Comparison of ENCODE assay signal across 20 cellular contexts in the genomic region with DNA sequence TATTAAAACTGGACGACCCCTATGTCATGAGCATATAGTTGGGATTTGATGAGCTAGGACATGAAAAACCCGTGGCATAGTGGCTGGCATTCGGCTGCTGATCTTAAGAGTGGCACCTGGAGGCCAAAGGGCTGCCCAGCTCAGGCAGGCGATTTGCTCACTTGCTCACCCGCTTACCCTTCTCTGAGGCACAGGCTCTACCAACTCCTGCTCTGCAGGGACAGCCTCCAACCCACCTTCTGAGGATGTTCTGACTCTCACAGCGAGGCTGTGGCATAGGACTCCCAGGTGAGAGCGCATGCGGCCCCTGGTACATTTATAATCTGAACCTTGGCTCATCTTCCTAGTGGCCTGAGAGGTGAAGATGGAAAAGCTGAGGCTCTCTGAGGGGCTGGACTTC. TPM values are rescaled to one million over a fixed set of nuclear protein-coding genes. Genes with fewer than 3 reads are reported as not detected.
DNase-seq lines count a peak whose midpoint lies in the region; ATAC-seq, FAIRE-seq and TF ChIP-seq lines count a peak whose summit lies in the region.
"Had no signal": no experiment of that assay in that cellular context is flagged by ENCODE, and none has a peak within 500 bp of the region (broad histone marks: within the 10 kb centered on the region; RNA-seq: fewer than 3 reads in every experiment).

No MANE protein-coding gene starts in this region.

- no peaks in the 10 kb centered on the region for H3K36me3 Mint-ChIP-seq in type B pancreatic cell

- peaks cover 5% of the 10 kb centered on the region; the same call in 1 of the 2 replicates for H3K23me2 ChIP-seq in H1 (ENCODE audit: low read depth, low read length)

- TF ChIP-seq CTCF in H1 (IDR thresholded peaks at IDR 0.05; ENCODE audit: control extremely low read depth in 1 of 3, insufficient read depth in 1 of 3, low read depth in 1 of 3, low read length in 3 of 3) = no peak
- no peak for TF ChIP-seq CTCF in type B pancreatic cell (conservative IDR thresholded peaks at IDR 0.05)
- TF ChIP-seq CTCF in SK-N-SH (IDR thresholded peaks at IDR 0.05) = no peak

- H3K79me2 ChIP-seq in H1 (ENCODE audit: control insufficient read depth in 1 of 2, insufficient read depth in 2 of 2, low read length in 2 of 2) (no peaks in the 10 kb centered on the region), SK-N-SH (ENCODE audit: insufficient read depth) (no peaks in the 10 kb centered on the region)

- no peak overlapping the region for H2BK120ac ChIP-seq in H1 (replicated peaks; ENCODE audit: low read depth, low read length)

- H3K27ac ChIP-seq in HUES6 (ENCODE audit: low read depth, low read length) (no peak overlapping the region), H1 (ENCODE audit: low read depth, low read length) (no peak overlapping the region), SK-N-SH (ENCODE audit: low read depth in 2 of 2, low read length in 1 of 2) (no peak overlapping the region)
- H3K27ac ChIP-seq: BLaER1, HL-60, KMS-11 had no signal

- H4K91ac ChIP-seq in H1 (replicated peaks; ENCODE audit: insufficient read length, low read length) = no peak overlapping the region

- no peak overlapping the region for H2BK20ac ChIP-seq in H1 (ENCODE audit: low read length)

- no peak for TF ChIP-seq POLR2A in H1 (IDR thresholded peaks at IDR 0.05; ENCODE audit: control extremely low read depth in 1 of 2, low read depth in 2 of 2, low read length in 2 of 2)

- TF ChIP-seq RAD21 in H1 (IDR thresholded peaks at IDR 0.05 in 1 of 2, conservative IDR thresholded peaks at IDR 0.05 in 1 of 2; ENCODE audit: low read depth in 2 of 2, low read length in 2 of 2) = no peak
- TF ChIP-seq RAD21 in SK-N-SH (IDR thresholded peaks at IDR 0.05; ENCODE audit: low read length) = no peak

- H3K9me2 ChIP-seq in SK-N-SH = no peaks in the 10 kb centered on the region

- H2BK5ac ChIP-seq in H1 (ENCODE audit: low read depth, low read length) = no peak overlapping the region

- H3K23ac ChIP-seq in H1 (ENCODE audit: insufficient read length) = no peak overlapping the region

- H3K9ac ChIP-seq in HUES6 (ENCODE audit: low read length) (no peak overlapping the region), H1 (replicated peaks in 1 of 4; ENCODE audit: extremely low read depth in 1 of 4, low read depth in 3 of 4, low read length in 3 of 4) (no peak overlapping the region), SK-N-SH (no peak overlapping the region)
- H3K9ac ChIP-seq: BLaER1, KMS-11 had no signal

- H3K4me3 ChIP-seq in HUES6 (ENCODE audit: low read depth, low read length) (peak overlapping the region; percentile 71), H1 (ENCODE audit: extremely low read depth in 1 of 4, insufficient read depth in 2 of 4, low read depth in 3 of 4, low read length in 4 of 4) (peak overlapping the region in 1 of 4 experiments; percentile 69; a peak in 2 of 8 replicates), SK-N-SH (ENCODE audit: low read depth in 2 of 2, low read length in 1 of 2) (no peak overlapping the region; a peak in 1 of 4 replicates)
- H3K4me3 ChIP-seq: BLaER1 had no signal

- no peak overlapping the region for H3K27ac Mint-ChIP-seq in type B pancreatic cell
- H3K27ac Mint-ChIP-seq: CD8-positive, alpha-beta memory T cell had no signal

- H4K5ac ChIP-seq in H1 (ENCODE audit: insufficient read length, low read depth, low read length) = no peak overlapping the region

- WGBS in H1 (ENCODE audit: extremely low coverage in 1 of 2, insufficient coverage in 1 of 2, insufficient read length in 1 of 2, insufficient replicate concordance in 2 of 2, low coverage in 1 of 2, low lambda C conversion rate in 2 of 2, missing lambda C conversion rate in 1 of 2), 2 experiments = 95% methylated on average over 8 of the region's 8 CpGs; no CpG with 5 or more reads in 1 of the 2 experiments
- 52% methylated on average over 5 of the region's 8 CpGs for WGBS in SK-N-SH (ENCODE audit: low lambda C conversion rate)

- H4K8ac ChIP-seq in H1 (ENCODE audit: extremely low read depth, insufficient read depth, low read length) = no peak overlapping the region

- peak overlapping the region; percentile 84 to 92; a peak in 3 of 4 replicates for H3K4me2 ChIP-seq in H1 (ENCODE audit: insufficient read depth in 1 of 2, low read depth in 2 of 2, low read length in 2 of 2)
- H3K4me2 ChIP-seq in SK-N-SH = no peak overlapping the region
- H3K4me2 ChIP-seq: BLaER1, KMS-11 had no signal

- H3K79me1 ChIP-seq in H1 (ENCODE audit: low read depth, low read length) = no peaks in the 10 kb centered on the region

- no peak overlapping the region for H2BK12ac ChIP-seq in H1 (ENCODE audit: low read depth, low read length)

- H2AFZ ChIP-seq in H1 (ENCODE audit: low read length) (no peak overlapping the region), SK-N-SH (ENCODE audit: low read depth) (no peak overlapping the region)

- H3K4me3 Mint-ChIP-seq in type B pancreatic cell = peak overlapping the region; percentile 20
- H3K4me3 Mint-ChIP-seq: CD8-positive, alpha-beta memory T cell had no signal

- H3K4me1 ChIP-seq in HUES6 (ENCODE audit: control insufficient read depth, insufficient read depth, low read length) (peaks cover 11% of the 10 kb centered on the region; the same call in 1 of the 2 replicates), H1 (replicated peaks in 1 of 4; ENCODE audit: control insufficient read depth in 3 of 4, insufficient read depth in 4 of 4, low read length in 3 of 4) (peaks cover 0 to 12% (median 4%) of the 10 kb centered on the region in 4 experiments; a peak in 5 of 7 replicates), SK-N-SH (ENCODE audit: control insufficient read depth in 1 of 2, insufficient read depth in 2 of 2, low read depth in 1 of 2, low read length in 1 of 2) (peaks cover 0 to 18% of the 10 kb centered on the region in 2 experiments; a peak in 1 of 4 replicates)
- H3K4me1 ChIP-seq: BLaER1 had no signal

- H3K18ac ChIP-seq in H1 (ENCODE audit: extremely low read depth, low read length) = no peak overlapping the region

- no peak for TF ChIP-seq EP300 in H1 (IDR thresholded peaks at IDR 0.05; ENCODE audit: borderline replicate concordance in 1 of 2, low read depth in 2 of 2, low read length in 2 of 2)
- TF ChIP-seq EP300 in SK-N-SH (IDR thresholded peaks at IDR 0.05; ENCODE audit: borderline replicate concordance in 1 of 2, low read depth in 1 of 2, low read length in 1 of 2) = no peak

- no peak overlapping the region for H3K14ac ChIP-seq in H1 (ENCODE audit: insufficient read length)

- H2BK15ac ChIP-seq in H1 (ENCODE audit: low read length) = 0 out of 2 replicates have a peak overlapping the region, but pooled peaks have one; percentile 61

- H3K4ac ChIP-seq in H1 (replicated peaks; ENCODE audit: insufficient read length, low read depth, low read length) = no peak overlapping the region

- no peak overlapping the region; the same call in 1 of the 2 replicates for H2AK5ac ChIP-seq in H1 (ENCODE audit: low read depth, low read length)

- no peaks in the 10 kb centered on the region for H3F3A ChIP-seq in SK-N-SH (replicated peaks; ENCODE audit: insufficient read depth)

- DNase-seq in H1 (ENCODE audit: low read depth in 1 of 2, low spot score in 2 of 2) (no peak), mesenteric fat pad (ENCODE audit: low spot score) (peak; percentile 55), type B pancreatic cell (ENCODE audit: extremely low spot score, unreplicated experiment) (no peak), midbrain (lab: John Stamatoyannopoulos, UW) (no peak), SK-N-SH (no peak)
- DNase-seq: CD8-positive, alpha-beta memory T cell; EL; NCI-H1092 treated with DMSO at 0.1 percent for 48 hours; NCI-H1694; NCI-H345; NCI-H748 treated with DMSO at 0.1 percent for 48 hours; Right ventricle myocardium superior had no signal

- H3K4me1 Mint-ChIP-seq in type B pancreatic cell (ENCODE audit: unreplicated experiment) = peaks cover 7% of the 10 kb centered on the region

- ATAC-seq in GM18858 (IDR thresholded peaks at IDR 0.05; ENCODE audit: unreplicated experiment) = no peak
- ATAC-seq: Panc1 had no signal

- H3K36me3 ChIP-seq in HUES6 (ENCODE audit: control insufficient read depth, insufficient read depth, low read length) = no peaks in the 10 kb centered on the region
- H3K36me3 ChIP-seq in H1 (ENCODE audit: control insufficient read depth in 2 of 4, insufficient read depth in 4 of 4, low read length in 3 of 4) = no peaks in the 10 kb centered on the region
- no peaks in the 10 kb centered on the region for H3K36me3 ChIP-seq in SK-N-SH (replicated peaks in 1 of 2; ENCODE audit: control insufficient read depth in 1 of 2, insufficient read depth in 2 of 2, low read length in 1 of 2)
- H3K36me3 ChIP-seq: BLaER1 had no signal

- peaks cover 0 to 2% of the 10 kb centered on the region in 2 experiments for H4K20me1 ChIP-seq in H1 (replicated peaks in 1 of 2; ENCODE audit: control insufficient read depth in 1 of 2, insufficient read depth in 2 of 2, low read length in 2 of 2)
- H4K20me1 ChIP-seq in SK-N-SH (ENCODE audit: insufficient read depth) = no peaks in the 10 kb centered on the region
- H4K20me1 ChIP-seq: BLaER1 had no signal

- H3K9me3 ChIP-seq in HUES6 (ENCODE audit: control insufficient read depth, insufficient read depth, low read depth, low read length) (no peaks in the 10 kb centered on the region), H1 (ENCODE audit: insufficient read depth in 2 of 2, low read depth in 1 of 2, low read length in 1 of 2) (no peaks in the 10 kb centered on the region), SK-N-SH (no peaks in the 10 kb centered on the region)
- H3K9me3 ChIP-seq: BLaER1 had no signal

- no peaks in the 10 kb centered on the region for H3K9me3 Mint-ChIP-seq in type B pancreatic cell
- H3K9me3 Mint-ChIP-seq: CD8-positive, alpha-beta memory T cell had no signal

- H3K56ac ChIP-seq in H1 (replicated peaks; ENCODE audit: insufficient read length, low read depth, low read length) = no peak overlapping the region

- peaks cover 67% of the 10 kb centered on the region for H3K27me3 Mint-ChIP-seq in type B pancreatic cell

- FAIRE-seq in H1 (lab: Jason Lieb, UNC) = no peak
- FAIRE-seq: GM19239 had no signal

- H3K27me3 ChIP-seq in HUES6 (ENCODE audit: control insufficient read depth, insufficient read depth, low read length) = peaks cover 32% of the 10 kb centered on the region
- peaks cover 4 to 29% (median 20%) of the 10 kb centered on the region in 4 experiments for H3K27me3 ChIP-seq in H1 (replicated peaks in 1 of 4; ENCODE audit: control insufficient read depth in 3 of 4, extremely low read depth in 1 of 4, insufficient read depth in 3 of 4, low read length in 3 of 4)
- H3K27me3 ChIP-seq in SK-N-SH (ENCODE audit: insufficient read depth) = peaks cover 19% of the 10 kb centered on the region; the same call in 1 of the 2 replicates

- POLR2A ChIA-PET in H1 (lab: Charles Lee; ENCODE audit: partially characterized antibody) (interaction anchor here (1.0 kb wide), 1 partner anchor 11 kb away, joined by 3 read pairs; no protein-coding TSS in a partner anchor), SK-N-SH (lab: Yijun Ruan, JAX) (interaction anchor here (0.5 to 0.7 kb wide), 2 partner anchors 9 to 240 kb away, joined by 3 read pairs; no protein-coding TSS in a partner anchor)

- CTCF ChIA-PET in H1 (lab: Charles Lee; ENCODE audit: partially characterized antibody) (interaction anchor here (1.1 to 2.2 kb wide), 2 partner anchors 12 to 30 kb away, joined by 3 to 6 read pairs; no protein-coding TSS in a partner anchor), SK-N-SH (lab: Yijun Ruan, JAX) (interaction anchor here (0.8 to 2.0 kb wide), 4 partner anchors 28 to 107 kb away, joined by 3 to 8 read pairs (median 3); no protein-coding TSS in a partner anchor)

RNA-seq across cellular contexts. Expression of gene RSPO4, which starts 1.0 kb away (rescaled TPM):
- total RNA-seq in H1 (2021; fragmentation: NEBNext Ultra II Directional; extraction: Animal tissue kit (Norgen Biotek cat#: 25700)) = 5.1 and 6.4 TPM in 2 replicates
- polyA plus RNA-seq in H1 (2011; rRNA removed) (3.4 and 5.9 TPM in 2 replicates), SK-N-SH (2012; rRNA removed) (0.03 TPM in 1 of 2 replicates, not detected in the other)
- 3.3 TPM for polyA plus RNA-seq in H1 (2011; cell fraction: cytosol; rRNA removed)
- polyA plus RNA-seq in H1 (2011; cell fraction: nucleus; rRNA removed) = 18.4 TPM
- polyA plus RNA-seq in H1 (2012, experiment 1 of 2) = 4.3 to 10.2 TPM (median 7.7 TPM) in 4 replicates
- polyA plus RNA-seq in H1 (2012, experiment 2 of 2) = 5.2 TPM
- polyA plus RNA-seq in H1 (2013, experiment 1 of 2) = 4.7 TPM
- 4.8 TPM for polyA plus RNA-seq in H1 (2013, experiment 2 of 2)
- 1.1 and 1.2 TPM in 2 replicates for polyA minus RNA-seq in H1 (2011; rRNA and poly(A)+ RNA removed)
- polyA minus RNA-seq in H1 (2011; cell fraction: cytosol; rRNA and poly(A)+ RNA removed) = 1.1 TPM
- 2.2 TPM for polyA minus RNA-seq in H1 (2011; cell fraction: nucleus; rRNA and poly(A)+ RNA removed)
- total RNA-seq in mesenteric fat pad (not detected), type B pancreatic cell (ENCODE audit: low replicate concordance) (0.19 and 2.4 TPM in 2 replicates)
- 0.03 and 0.04 TPM in 2 replicates for polyA plus RNA-seq in SK-N-SH (2012; cell fraction: cytosol; rRNA removed)
- 0.06 and 0.08 TPM in 2 replicates for polyA plus RNA-seq in SK-N-SH (2012; cell fraction: nucleus; rRNA removed)
- total RNA-seq: CD8-positive, alpha-beta memory T cell; MCF 10A; Right ventricle myocardium superior had no signal
- polyA plus RNA-seq: CD8-positive, alpha-beta memory T cell had no signal
